In the genomic region with DNA sequence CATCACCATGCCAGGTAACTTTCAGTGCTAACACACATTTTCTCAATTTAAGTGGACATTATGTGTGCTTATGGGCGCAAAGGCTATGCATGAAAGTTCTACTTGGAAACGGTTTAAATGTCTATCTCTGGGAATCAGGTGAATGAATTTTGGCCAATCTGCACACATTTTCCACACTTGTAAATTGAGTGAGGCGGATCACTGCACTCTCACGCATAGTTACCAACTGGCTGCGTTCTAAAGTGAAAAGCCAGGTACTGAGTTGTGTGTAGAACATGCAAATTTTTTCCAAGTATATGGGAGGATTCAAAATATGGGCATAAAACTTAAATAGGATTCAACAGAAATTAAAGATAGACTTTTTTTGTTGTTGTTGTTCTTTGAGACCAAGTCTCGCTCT, we compare ENCODE assay signal across 1 cellular context.
TF ChIP-seq lines count a peak whose summit lies in the region.

No MANE protein-coding gene starts in this region.

TF ChIP-seq in WTC11, 78 proteins besides CTCF, POLR2A, EP300 and RAD21 (continued from another document):
- TF ChIP-seq, protein P1, sequence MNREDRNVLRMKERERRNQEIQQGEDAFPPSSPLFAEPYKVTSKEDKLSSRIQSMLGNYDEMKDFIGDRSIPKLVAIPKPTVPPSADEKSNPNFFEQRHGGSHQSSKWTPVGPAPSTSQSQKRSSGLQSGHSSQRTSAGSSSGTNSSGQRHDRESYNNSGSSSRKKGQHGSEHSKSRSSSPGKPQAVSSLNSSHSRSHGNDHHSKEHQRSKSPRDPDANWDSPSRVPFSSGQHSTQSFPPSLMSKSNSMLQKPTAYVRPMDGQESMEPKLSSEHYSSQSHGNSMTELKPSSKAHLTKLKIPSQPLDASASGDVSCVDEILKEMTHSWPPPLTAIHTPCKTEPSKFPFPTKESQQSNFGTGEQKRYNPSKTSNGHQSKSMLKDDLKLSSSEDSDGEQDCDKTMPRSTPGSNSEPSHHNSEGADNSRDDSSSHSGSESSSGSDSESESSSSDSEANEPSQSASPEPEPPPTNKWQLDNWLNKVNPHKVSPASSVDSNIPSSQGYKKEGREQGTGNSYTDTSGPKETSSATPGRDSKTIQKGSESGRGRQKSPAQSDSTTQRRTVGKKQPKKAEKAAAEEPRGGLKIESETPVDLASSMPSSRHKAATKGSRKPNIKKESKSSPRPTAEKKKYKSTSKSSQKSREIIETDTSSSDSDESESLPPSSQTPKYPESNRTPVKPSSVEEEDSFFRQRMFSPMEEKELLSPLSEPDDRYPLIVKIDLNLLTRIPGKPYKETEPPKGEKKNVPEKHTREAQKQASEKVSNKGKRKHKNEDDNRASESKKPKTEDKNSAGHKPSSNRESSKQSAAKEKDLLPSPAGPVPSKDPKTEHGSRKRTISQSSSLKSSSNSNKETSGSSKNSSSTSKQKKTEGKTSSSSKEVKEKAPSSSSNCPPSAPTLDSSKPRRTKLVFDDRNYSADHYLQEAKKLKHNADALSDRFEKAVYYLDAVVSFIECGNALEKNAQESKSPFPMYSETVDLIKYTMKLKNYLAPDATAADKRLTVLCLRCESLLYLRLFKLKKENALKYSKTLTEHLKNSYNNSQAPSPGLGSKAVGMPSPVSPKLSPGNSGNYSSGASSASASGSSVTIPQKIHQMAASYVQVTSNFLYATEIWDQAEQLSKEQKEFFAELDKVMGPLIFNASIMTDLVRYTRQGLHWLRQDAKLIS (CRISPR knock-in tag; IDR thresholded peaks at IDR 0.05; ENCODE audit: borderline replicate concordance) = no peak
- TF ChIP-seq, protein P2, sequence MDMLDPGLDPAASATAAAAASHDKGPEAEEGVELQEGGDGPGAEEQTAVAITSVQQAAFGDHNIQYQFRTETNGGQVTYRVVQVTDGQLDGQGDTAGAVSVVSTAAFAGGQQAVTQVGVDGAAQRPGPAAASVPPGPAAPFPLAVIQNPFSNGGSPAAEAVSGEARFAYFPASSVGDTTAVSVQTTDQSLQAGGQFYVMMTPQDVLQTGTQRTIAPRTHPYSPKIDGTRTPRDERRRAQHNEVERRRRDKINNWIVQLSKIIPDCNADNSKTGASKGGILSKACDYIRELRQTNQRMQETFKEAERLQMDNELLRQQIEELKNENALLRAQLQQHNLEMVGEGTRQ (CRISPR knock-in tag; IDR thresholded peaks at IDR 0.05) = no peak
- TF ChIP-seq, protein P3, sequence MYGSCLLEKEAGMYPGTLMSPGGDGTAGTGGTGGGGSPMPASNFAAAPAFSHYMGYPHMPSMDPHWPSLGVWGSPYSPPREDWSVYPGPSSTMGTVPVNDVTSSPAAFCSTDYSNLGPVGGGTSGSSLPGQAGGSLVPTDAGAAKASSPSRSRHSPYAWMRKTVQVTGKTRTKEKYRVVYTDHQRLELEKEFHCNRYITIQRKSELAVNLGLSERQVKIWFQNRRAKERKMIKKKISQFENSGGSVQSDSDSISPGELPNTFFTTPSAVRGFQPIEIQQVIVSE (CRISPR knock-in tag; IDR thresholded peaks at IDR 0.05; ENCODE audit: borderline replicate concordance) = no peak
- TF ChIP-seq, protein P4, sequence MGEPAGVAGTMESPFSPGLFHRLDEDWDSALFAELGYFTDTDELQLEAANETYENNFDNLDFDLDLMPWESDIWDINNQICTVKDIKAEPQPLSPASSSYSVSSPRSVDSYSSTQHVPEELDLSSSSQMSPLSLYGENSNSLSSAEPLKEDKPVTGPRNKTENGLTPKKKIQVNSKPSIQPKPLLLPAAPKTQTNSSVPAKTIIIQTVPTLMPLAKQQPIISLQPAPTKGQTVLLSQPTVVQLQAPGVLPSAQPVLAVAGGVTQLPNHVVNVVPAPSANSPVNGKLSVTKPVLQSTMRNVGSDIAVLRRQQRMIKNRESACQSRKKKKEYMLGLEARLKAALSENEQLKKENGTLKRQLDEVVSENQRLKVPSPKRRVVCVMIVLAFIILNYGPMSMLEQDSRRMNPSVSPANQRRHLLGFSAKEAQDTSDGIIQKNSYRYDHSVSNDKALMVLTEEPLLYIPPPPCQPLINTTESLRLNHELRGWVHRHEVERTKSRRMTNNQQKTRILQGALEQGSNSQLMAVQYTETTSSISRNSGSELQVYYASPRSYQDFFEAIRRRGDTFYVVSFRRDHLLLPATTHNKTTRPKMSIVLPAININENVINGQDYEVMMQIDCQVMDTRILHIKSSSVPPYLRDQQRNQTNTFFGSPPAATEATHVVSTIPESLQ (CRISPR knock-in tag; IDR thresholded peaks at IDR 0.05) = no peak
- TF ChIP-seq, protein P5, sequence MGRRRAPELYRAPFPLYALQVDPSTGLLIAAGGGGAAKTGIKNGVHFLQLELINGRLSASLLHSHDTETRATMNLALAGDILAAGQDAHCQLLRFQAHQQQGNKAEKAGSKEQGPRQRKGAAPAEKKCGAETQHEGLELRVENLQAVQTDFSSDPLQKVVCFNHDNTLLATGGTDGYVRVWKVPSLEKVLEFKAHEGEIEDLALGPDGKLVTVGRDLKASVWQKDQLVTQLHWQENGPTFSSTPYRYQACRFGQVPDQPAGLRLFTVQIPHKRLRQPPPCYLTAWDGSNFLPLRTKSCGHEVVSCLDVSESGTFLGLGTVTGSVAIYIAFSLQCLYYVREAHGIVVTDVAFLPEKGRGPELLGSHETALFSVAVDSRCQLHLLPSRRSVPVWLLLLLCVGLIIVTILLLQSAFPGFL (CRISPR knock-in tag; IDR thresholded peaks at IDR 0.05; ENCODE audit: borderline replicate concordance) = no peak
- TF ChIP-seq MYBL2 (CRISPR knock-in tag; IDR thresholded peaks at IDR 0.05) = no peak
- no peak for TF ChIP-seq ZNF121 (CRISPR knock-in tag; IDR thresholded peaks at IDR 0.05)
- no peak for TF ChIP-seq ZNF138 (CRISPR knock-in tag; conservative IDR thresholded peaks at IDR 0.05)
- no peak for TF ChIP-seq TEAD4 (CRISPR knock-in tag; IDR thresholded peaks at IDR 0.05)
- no peak for TF ChIP-seq CREB1 (CRISPR knock-in tag; IDR thresholded peaks at IDR 0.05)
